ENCODE assay signal across 18 cellular contexts in the genomic region with DNA sequence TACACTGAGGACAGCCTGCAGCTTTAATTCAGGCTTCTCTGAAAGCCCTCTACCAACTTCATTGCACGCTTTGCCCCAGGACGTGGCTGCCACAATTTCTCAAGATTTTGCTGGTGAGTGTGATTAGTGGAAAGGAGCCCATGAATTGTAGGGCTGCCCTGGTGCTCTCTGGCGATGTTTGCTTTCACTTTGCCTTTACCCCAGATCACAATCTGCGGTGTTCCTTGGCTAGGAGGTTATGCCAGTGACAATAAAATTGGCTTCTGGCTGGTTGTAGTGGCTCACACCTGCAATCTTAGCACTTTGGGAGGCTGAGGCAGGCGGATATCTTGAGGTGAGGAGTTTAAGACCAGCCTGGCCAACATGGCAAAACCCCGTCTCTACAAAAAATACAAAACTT.
"Had no signal": no experiment of that assay in that cellular context is flagged by ENCODE, and none has a peak within 500 bp of the region (broad histone marks: within the 10 kb centered on the region; RNA-seq: fewer than 3 reads in every experiment).

No MANE protein-coding gene starts in this region.

- H3K4me2 ChIP-seq: hepatocyte had no signal

- H2AFZ ChIP-seq: hepatocyte had no signal

- H3K27me3 Mint-ChIP-seq: activated naive CD4-positive, alpha-beta T cell treated with anti-CD3 and anti-CD28 coated beads, Interleukin-2, amount 50 U/mL, for 24 hours; stimulated activated naive CD8-positive, alpha-beta T cell treated with anti-CD3 and anti-CD28 coated beads, Interleukin-15, amount 100 ng/mL, for 72 hours had no signal

- H3K27ac Mint-ChIP-seq: activated CD4-positive, alpha-beta T cell treated with anti-CD3 and anti-CD28 coated beads, Interleukin-2, amount 10 ng/mL, durations not matched to agents 7 days and 5 days; activated naive CD4-positive, alpha-beta T cell treated with anti-CD3 and anti-CD28 coated beads, Interleukin-2, amount 50 U/mL, for 24 hours; activated T-cell treated with anti-CD3 and anti-CD28 coated beads, Interleukin-2, amount 50 U/mL, for 72 hours; endodermal cell; mesothelial cell of epicardium; stimulated activated naive CD8-positive, alpha-beta T cell treated with anti-CD3 and anti-CD28 coated beads, Interleukin-15, amount 100 ng/mL, for 72 hours; T-helper 1 cell treated with Interleukin-12 subunit alpha and Interleukin-12 subunit beta and Interleukin-4 antibody, amounts not matched to agents 30 μg/mL and 1 μg/mL, for 36 hours had no signal

- H3K27ac ChIP-seq: adrenal gland, epithelial cell of prostate, foreskin keratinocyte, hepatocyte, left lung, prostate gland, skin epidermis had no signal

- ATAC-seq: activated T-cell treated with anti-CD3 and anti-CD28 coated beads, Interleukin-2, amount 50 U/mL, for 72 hours; foreskin keratinocyte; left lung; right cardiac atrium; stimulated activated naive CD8-positive, alpha-beta T cell treated with anti-CD3 and anti-CD28 coated beads, Interleukin-15, amount 100 ng/mL, for 72 hours had no signal

- H3K4me3 Mint-ChIP-seq: activated CD4-positive, alpha-beta T cell treated with anti-CD3 and anti-CD28 coated beads, Interleukin-2, amount 10 ng/mL, durations not matched to agents 7 days and 5 days; activated naive CD4-positive, alpha-beta T cell treated with anti-CD3 and anti-CD28 coated beads, Interleukin-2, amount 50 U/mL, for 24 hours; activated T-cell treated with anti-CD3 and anti-CD28 coated beads, Interleukin-2, amount 50 U/mL, for 72 hours; endodermal cell; mesothelial cell of epicardium; stimulated activated naive CD8-positive, alpha-beta T cell treated with anti-CD3 and anti-CD28 coated beads, Interleukin-15, amount 100 ng/mL, for 72 hours; T-helper 1 cell treated with Interleukin-12 subunit alpha and Interleukin-12 subunit beta and Interleukin-4 antibody, amounts not matched to agents 30 μg/mL and 1 μg/mL, for 36 hours had no signal

- H3K4me1 ChIP-seq: adrenal gland, foreskin keratinocyte, left lung, prostate gland had no signal

- DNase-seq: activated CD4-positive, alpha-beta T cell treated with anti-CD3 and anti-CD28 coated beads, Interleukin-2, amount 10 ng/mL, durations not matched to agents 7 days and 5 days; activated gamma-delta T cell; activated T-cell treated with anti-CD3 and anti-CD28 coated beads, Interleukin-2, amount 50 U/mL, for 72 hours; adrenal gland; endodermal cell; foreskin keratinocyte; left lung; right cardiac atrium; stimulated activated CD4-positive, alpha-beta T cell treated with anti-CD3 and anti-CD28 coated beads, Interleukin-15, amount 100 ng/mL, for 24 hours; stimulated activated CD4-positive, alpha-beta T cell treated with anti-CD3 and anti-CD28 coated beads, Interleukin-4, amount 100 ng/mL, for 1 hour; stimulated activated naive CD8-positive, alpha-beta T cell treated with anti-CD3 and anti-CD28 coated beads, Interleukin-15, amount 100 ng/mL, for 72 hours had no signal

- H3K27me3 ChIP-seq: adrenal gland, foreskin keratinocyte, hepatocyte, left lung had no signal

- H3K9me3 ChIP-seq: adrenal gland, prostate gland had no signal

- H3K79me2 ChIP-seq: hepatocyte had no signal

- H3K4me1 Mint-ChIP-seq: endodermal cell; stimulated activated naive CD8-positive, alpha-beta T cell treated with anti-CD3 and anti-CD28 coated beads, Interleukin-15, amount 100 ng/mL, for 72 hours had no signal

- H3K36me3 ChIP-seq: adrenal gland, left lung, prostate gland had no signal

- H3K4me3 ChIP-seq: adrenal gland, hepatocyte, left lung, prostate gland, skin epidermis had no signal
